In the genomic region with DNA sequence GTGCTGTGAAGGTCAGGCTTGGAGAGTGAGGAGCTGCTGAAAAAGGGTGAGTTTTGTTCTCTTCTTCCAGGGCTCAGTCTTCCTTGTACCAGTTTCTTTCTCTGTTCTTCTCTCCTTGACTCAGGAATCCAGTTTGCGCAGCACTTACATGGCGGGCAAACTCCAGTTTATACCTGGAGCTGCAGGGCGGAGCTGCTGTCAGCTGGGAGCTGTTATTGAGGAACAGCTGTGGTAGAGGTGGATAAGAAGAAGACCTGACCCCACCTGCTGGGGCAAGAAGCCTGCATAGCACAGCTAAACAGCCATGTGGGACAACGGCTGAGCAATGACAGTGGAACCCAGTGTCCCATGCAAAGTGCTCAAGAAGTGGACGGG, we compare ENCODE assay signal across 2 cellular contexts.
TF ChIP-seq lines count a peak whose summit lies in the region.

No MANE protein-coding gene starts in this region.

TF ChIP-seq in A549, 52 proteins besides CTCF, POLR2A, EP300 and RAD21:
- TF ChIP-seq, protein P1, sequence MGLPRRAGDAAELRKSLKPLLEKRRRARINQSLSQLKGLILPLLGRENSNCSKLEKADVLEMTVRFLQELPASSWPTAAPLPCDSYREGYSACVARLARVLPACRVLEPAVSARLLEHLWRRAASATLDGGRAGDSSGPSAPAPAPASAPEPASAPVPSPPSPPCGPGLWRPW (IDR thresholded peaks at IDR 0.05) = no peak
- TF ChIP-seq MYC (IDR thresholded peaks at IDR 0.05; ENCODE audit: borderline replicate concordance, low read length) (no peak), CEBPB (IDR thresholded peaks at IDR 0.05) (no peak), RCOR1 (IDR thresholded peaks at IDR 0.05; ENCODE audit: low read depth, low read length) (no peak), GATA3 (IDR thresholded peaks at IDR 0.05; ENCODE audit: borderline replicate concordance) (no peak), RNF2 (IDR thresholded peaks at IDR 0.05; ENCODE audit: borderline replicate concordance, low read depth) (no peak), NR3C1 (IDR thresholded peaks at IDR 0.05) (no peak), MAFK (IDR thresholded peaks at IDR 0.05; ENCODE audit: partially characterized antibody) (no peak), NPAS2 (CRISPR knock-in tag; IDR thresholded peaks at IDR 0.05; ENCODE audit: borderline replicate concordance) (no peak), MAZ (IDR thresholded peaks at IDR 0.05; ENCODE audit: borderline replicate concordance, low read depth, low read length) (no peak), HDAC2 (IDR thresholded peaks at IDR 0.05) (no peak)
- TF ChIP-seq, protein P2, sequence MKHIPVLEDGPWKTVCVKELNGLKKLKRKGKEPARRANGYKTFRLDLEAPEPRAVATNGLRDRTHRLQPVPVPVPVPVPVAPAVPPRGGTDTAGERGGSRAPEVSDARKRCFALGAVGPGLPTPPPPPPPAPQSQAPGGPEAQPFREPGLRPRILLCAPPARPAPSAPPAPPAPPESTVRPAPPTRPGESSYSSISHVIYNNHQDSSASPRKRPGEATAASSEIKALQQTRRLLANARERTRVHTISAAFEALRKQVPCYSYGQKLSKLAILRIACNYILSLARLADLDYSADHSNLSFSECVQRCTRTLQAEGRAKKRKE (CRISPR knock-in tag; IDR thresholded peaks at IDR 0.05; ENCODE audit: low read depth) = no peak
- TF ChIP-seq, protein P3, sequence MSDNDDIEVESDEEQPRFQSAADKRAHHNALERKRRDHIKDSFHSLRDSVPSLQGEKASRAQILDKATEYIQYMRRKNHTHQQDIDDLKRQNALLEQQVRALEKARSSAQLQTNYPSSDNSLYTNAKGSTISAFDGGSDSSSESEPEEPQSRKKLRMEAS (IDR thresholded peaks at IDR 0.05) = no peak

TF ChIP-seq in IMR-90, 13 proteins besides CTCF, POLR2A, EP300 and RAD21:
- TF ChIP-seq, protein P4, sequence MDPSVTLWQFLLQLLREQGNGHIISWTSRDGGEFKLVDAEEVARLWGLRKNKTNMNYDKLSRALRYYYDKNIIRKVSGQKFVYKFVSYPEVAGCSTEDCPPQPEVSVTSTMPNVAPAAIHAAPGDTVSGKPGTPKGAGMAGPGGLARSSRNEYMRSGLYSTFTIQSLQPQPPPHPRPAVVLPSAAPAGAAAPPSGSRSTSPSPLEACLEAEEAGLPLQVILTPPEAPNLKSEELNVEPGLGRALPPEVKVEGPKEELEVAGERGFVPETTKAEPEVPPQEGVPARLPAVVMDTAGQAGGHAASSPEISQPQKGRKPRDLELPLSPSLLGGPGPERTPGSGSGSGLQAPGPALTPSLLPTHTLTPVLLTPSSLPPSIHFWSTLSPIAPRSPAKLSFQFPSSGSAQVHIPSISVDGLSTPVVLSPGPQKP (IDR thresholded peaks at IDR 0.05; ENCODE audit: borderline replicate concordance, low read depth, low read length) = no peak
- TF ChIP-seq MAZ (IDR thresholded peaks at IDR 0.05; ENCODE audit: borderline replicate concordance, low read depth, low read length) = no peak
- no peak for TF ChIP-seq RFX5 (IDR thresholded peaks at IDR 0.05; ENCODE audit: low read depth, low read length)
- TF ChIP-seq NFE2L2 (IDR thresholded peaks at IDR 0.05; ENCODE audit: low read depth, low read length) = no peak
- TF ChIP-seq FOS (IDR thresholded peaks at IDR 0.05; ENCODE audit: low read depth, low read length) = no peak
- no peak for TF ChIP-seq SMC3 (IDR thresholded peaks at IDR 0.05; ENCODE audit: low read depth, low read length)
- TF ChIP-seq, protein P5, sequence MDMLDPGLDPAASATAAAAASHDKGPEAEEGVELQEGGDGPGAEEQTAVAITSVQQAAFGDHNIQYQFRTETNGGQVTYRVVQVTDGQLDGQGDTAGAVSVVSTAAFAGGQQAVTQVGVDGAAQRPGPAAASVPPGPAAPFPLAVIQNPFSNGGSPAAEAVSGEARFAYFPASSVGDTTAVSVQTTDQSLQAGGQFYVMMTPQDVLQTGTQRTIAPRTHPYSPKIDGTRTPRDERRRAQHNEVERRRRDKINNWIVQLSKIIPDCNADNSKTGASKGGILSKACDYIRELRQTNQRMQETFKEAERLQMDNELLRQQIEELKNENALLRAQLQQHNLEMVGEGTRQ (IDR thresholded peaks at IDR 0.05; ENCODE audit: low read depth, low read length) = no peak
- TF ChIP-seq BHLHE40 (IDR thresholded peaks at IDR 0.05; ENCODE audit: low read depth, low read length) = no peak
- no peak for TF ChIP-seq MAFK (IDR thresholded peaks at IDR 0.05; ENCODE audit: low read depth, low read length)
- no peak for TF ChIP-seq RCOR1 (IDR thresholded peaks at IDR 0.05; ENCODE audit: insufficient replicate concordance, low read length)
- no peak for TF ChIP-seq CEBPB (IDR thresholded peaks at IDR 0.05; ENCODE audit: low read depth, low read length)
- no peak; the same call in 1 of the 2 replicates for TF ChIP-seq CHD1 (IDR thresholded peaks at IDR 0.05; ENCODE audit: low read depth, low read length)
- no peak for TF ChIP-seq MXI1 (IDR thresholded peaks at IDR 0.05; ENCODE audit: borderline replicate concordance, low read depth, low read length)
TF ChIP-seq in IMR-90: peak in this region for 0.
